In genomic region chr19:48696353-48697010, GRCh38 we compare ENCODE assay signal across 9 cellular contexts.
DNase-seq lines count a peak whose midpoint lies in the region; ATAC-seq lines count a peak whose summit lies in the region.
"Had no signal": no experiment of that assay in that cellular context is flagged by ENCODE, and none has a peak within 500 bp of the region (broad histone marks: within the 10 kb centered on the region; RNA-seq: fewer than 3 reads in every experiment).

No MANE protein-coding gene starts in this region.

- peak; percentile 32 for DNase-seq in stimulated activated CD4-positive, alpha-beta T cell treated with anti-CD3 and anti-CD28 coated beads, Interleukin-15, amount 100 ng/mL, for 24 hours
- no peak for DNase-seq in stimulated activated CD4-positive, alpha-beta T cell treated with anti-CD3 and anti-CD28 coated beads, Interleukin-1b, Interleukin-23, amount 100 ng/mL, for 48 hours
- DNase-seq in effector memory CD8-positive, alpha-beta T cell: no peak
- DNase-seq in 8988T: no peak
- DNase-seq: GDM1 had no signal

- H3K27ac Mint-ChIP-seq in effector memory CD8-positive, alpha-beta T cell: peak overlapping the region in 1 of 2 donors; percentile 62

- H3K27ac ChIP-seq in muscle layer of duodenum (ENCODE audit: low read length): peak overlapping the region; percentile 86

- H3K36me3 ChIP-seq in muscle layer of duodenum (ENCODE audit: control insufficient read depth in 1 of 2, insufficient read depth in 2 of 2, low read length in 2 of 2): no peaks in the 10 kb centered on the region

- H3K9me3 ChIP-seq in muscle layer of duodenum (ENCODE audit: control insufficient read depth in 1 of 2, low read length in 2 of 2): no peaks in the 10 kb centered on the region

- peak overlapping the region; percentile 42 to 68 for H3K4me3 Mint-ChIP-seq in effector memory CD8-positive, alpha-beta T cell

- peak overlapping the region in 1 of 2 donors; percentile 59 for H3K4me3 ChIP-seq in muscle layer of duodenum (ENCODE audit: low read depth in 1 of 2, low read length in 2 of 2)

- H3K27me3 ChIP-seq in muscle layer of duodenum (ENCODE audit: low read depth, low read length): no peaks in the 10 kb centered on the region

- H3K4me1 ChIP-seq in muscle layer of duodenum (ENCODE audit: control insufficient read depth in 1 of 2, insufficient read depth in 2 of 2, low read length in 2 of 2): peaks cover 0 to 4% of the 10 kb centered on the region in 2 donors

- peaks cover 7 to 9% of the 10 kb centered on the region in 2 donors for H3K4me1 Mint-ChIP-seq in effector memory CD8-positive, alpha-beta T cell (ENCODE audit: low read depth in 2 of 2)

- H3K27me3 Mint-ChIP-seq in effector memory CD8-positive, alpha-beta T cell: peaks cover 17 to 31% of the 10 kb centered on the region in 2 donors

- no peaks in the 10 kb centered on the region for H3K9me3 Mint-ChIP-seq in effector memory CD8-positive, alpha-beta T cell

- H3K36me3 Mint-ChIP-seq in effector memory CD8-positive, alpha-beta T cell (ENCODE audit: insufficient read depth): peaks cover 7% of the 10 kb centered on the region

- ATAC-seq in effector memory CD8-positive, alpha-beta T cell (replicated peaks): peak; percentile 59
- ATAC-seq in GM21619 (IDR thresholded peaks at IDR 0.05; ENCODE audit: unreplicated experiment) (no peak), GM21717 (IDR thresholded peaks at IDR 0.05; ENCODE audit: unreplicated experiment) (no peak), GM21515 (IDR thresholded peaks at IDR 0.05; ENCODE audit: unreplicated experiment) (no peak)
